ENCODE assay signal across 1 cellular context in genomic region chr14:101947904-101948665, GRCh38.
TF ChIP-seq lines count a peak whose summit lies in the region.

No MANE protein-coding gene starts in this region.

TF ChIP-seq in HepG2, 621 proteins besides CTCF, POLR2A, EP300 and RAD21 (continued from another document and continues in another):
- TF ChIP-seq ZNF407 (CRISPR knock-in tag; IDR thresholded peaks at IDR 0.05; ENCODE audit: not compliant biosample characterization) (peak; percentile 46), ZNF607 (CRISPR knock-in tag; IDR thresholded peaks at IDR 0.05; ENCODE audit: borderline replicate concordance) (peak; percentile 73; the same call in 1 of the 2 replicates), ZNF432 (CRISPR knock-in tag; IDR thresholded peaks at IDR 0.05; ENCODE audit: borderline replicate concordance) (no peak; the same call in 1 of the 2 replicates), ZFY (CRISPR knock-in tag; IDR thresholded peaks at IDR 0.05) (peak; percentile 89), ZNF639 (CRISPR knock-in tag; conservative IDR thresholded peaks at IDR 0.05) (no peak), ZNF317 (CRISPR knock-in tag; IDR thresholded peaks at IDR 0.05) (peak; percentile 41; the same call in 1 of the 2 replicates), ZNF609 (CRISPR knock-in tag; IDR thresholded peaks at IDR 0.05; ENCODE audit: borderline replicate concordance) (0 out of 2 replicates have a peak, but pooled peaks have one; percentile 21), CHD2 (IDR thresholded peaks at IDR 0.05; ENCODE audit: low read depth, low read length) (peak; percentile 100), ZBTB2 (CRISPR knock-in tag; IDR thresholded peaks at IDR 0.05; ENCODE audit: low read depth) (0 out of 2 replicates have a peak, but pooled peaks have one; percentile 17), ATF4 (CRISPR knock-in tag; IDR thresholded peaks at IDR 0.05) (peak; percentile 79 to 100), MXI1 (IDR thresholded peaks at IDR 0.05; ENCODE audit: borderline replicate concordance, low read depth, low read length) (peak; percentile 97), REXO4 (CRISPR knock-in tag; IDR thresholded peaks at IDR 0.05; ENCODE audit: borderline replicate concordance) (no peak), ONECUT2 (CRISPR knock-in tag; IDR thresholded peaks at IDR 0.05) (no peak), ARHGAP35 (CRISPR knock-in tag; IDR thresholded peaks at IDR 0.05; ENCODE audit: borderline replicate concordance) (no peak), ZXDC (CRISPR knock-in tag; IDR thresholded peaks at IDR 0.05) (0 out of 2 replicates have a peak, but pooled peaks have one; percentile 66), TRIM22 (IDR thresholded peaks at IDR 0.05) (no peak), SRSF9 (IDR thresholded peaks at IDR 0.05; ENCODE audit: borderline replicate concordance, insufficient read depth, low read depth, low read length, poor library complexity, severe bottlenecking) (no peak), TRIM24 (CRISPR knock-in tag; IDR thresholded peaks at IDR 0.05) (no peak), ZNF414 (CRISPR knock-in tag; IDR thresholded peaks at IDR 0.05) (no peak), ZNF292 (CRISPR knock-in tag; IDR thresholded peaks at IDR 0.05; ENCODE audit: borderline replicate concordance, low read depth) (no peak; the same call in 1 of the 2 replicates), MAX (IDR thresholded peaks at IDR 0.05) (peak; percentile 86), MED8 (CRISPR knock-in tag; IDR thresholded peaks at IDR 0.05; ENCODE audit: insufficient replicate concordance) (peak; percentile 58), RORA (CRISPR knock-in tag; IDR thresholded peaks at IDR 0.05) (no peak), TEF (CRISPR knock-in tag; IDR thresholded peaks at IDR 0.05) (peak; percentile 57; the same call in 1 of the 2 replicates), CREM (IDR thresholded peaks at IDR 0.05) (peak; percentile 99), CREM (CRISPR knock-in tag; IDR thresholded peaks at IDR 0.05) (peak; percentile 82), ZNF816 (CRISPR knock-in tag; IDR thresholded peaks at IDR 0.05; ENCODE audit: borderline replicate concordance) (no peak)
